ENCODE assay signal across 22 cellular contexts in genomic region chr17:48559609-48560451, GRCh38. TPM values are rescaled to one million over a fixed set of nuclear protein-coding genes. Genes with fewer than 3 reads are reported as not detected.
A peak's percentile ranks its signal among the peaks of the same experiment; 100 is the strongest.
DNase-seq lines count a peak whose midpoint lies in the region; ATAC-seq and TF ChIP-seq lines count a peak whose summit lies in the region.
"Had no signal": no experiment of that assay in that cellular context is flagged by ENCODE, and none has a peak within 500 bp of the region (broad histone marks: within the 10 kb centered on the region; RNA-seq: fewer than 3 reads in every experiment).

No MANE protein-coding gene starts in this region.

- H3K79me2 ChIP-seq in GM23338 (replicated peaks; ENCODE audit: insufficient read depth), result no peaks in the 10 kb centered on the region

- H3K4me1 Mint-ChIP-seq in GM23338 (peaks cover 25% of the 10 kb centered on the region), glutamatergic neuron (ENCODE audit: low read depth, unreplicated experiment) (peaks cover 5% of the 10 kb centered on the region)

- H2AFZ ChIP-seq in GM23338, result no peak overlapping the region

- peaks cover 65% of the 10 kb centered on the region for H4K20me1 ChIP-seq in GM23338 (replicated peaks; ENCODE audit: insufficient read depth)

- ATAC-seq in GM23338, result no peak
- ATAC-seq in left lung, result peak; percentile 31
- ATAC-seq in GM21619 (IDR thresholded peaks at IDR 0.05; ENCODE audit: unreplicated experiment), result no peak
- no peak for ATAC-seq in esophagus mucosa
- ATAC-seq: CD8-positive, alpha-beta T cell; K562; natural killer cell had no signal

- peaks cover 100% of the 10 kb centered on the region for H3K27me3 ChIP-seq in GM23338 (ENCODE audit: insufficient read depth)
- H3K27me3 ChIP-seq in ascending aorta, result no peaks in the 10 kb centered on the region
- H3K27me3 ChIP-seq in left lung, result peaks cover 19 to 90% of the 10 kb centered on the region in 2 donors
- no peaks in the 10 kb centered on the region for H3K27me3 ChIP-seq in stomach smooth muscle (ENCODE audit: control insufficient read depth in 1 of 2, insufficient read depth in 2 of 2, low read length in 2 of 2)

- H3K9me2 ChIP-seq in GM23338 (ENCODE audit: insufficient read depth), result no peaks in the 10 kb centered on the region

- CTCF ChIA-PET in HEK293T (lab: Yijun Ruan, JAX), result interaction anchor here (1.1 to 1.3 kb wide), 2 partner anchors 12 to 60 kb away, joined by 4 to 10 read pairs; no protein-coding TSS in a partner anchor

- H3K4me2 ChIP-seq in GM23338, result peak overlapping the region; percentile 67

- H3K9me3 ChIP-seq in ascending aorta, result no peaks in the 10 kb centered on the region
- H3K9me3 ChIP-seq in left lung, result no peaks in the 10 kb centered on the region
- no peaks in the 10 kb centered on the region for H3K9me3 ChIP-seq in stomach smooth muscle (ENCODE audit: control insufficient read depth in 2 of 2, low read length in 2 of 2)
- H3K9me3 ChIP-seq: prostate gland, tibial artery had no signal

- no peak overlapping the region for H3K27ac ChIP-seq in GM23338 (ENCODE audit: low read depth)
- peak overlapping the region; percentile 84 to 97 for H3K27ac ChIP-seq in ascending aorta
- peak overlapping the region; percentile 18 to 82 for H3K27ac ChIP-seq in left lung
- peak overlapping the region; percentile 96 for H3K27ac ChIP-seq in stomach smooth muscle (ENCODE audit: low read length)
- H3K27ac ChIP-seq: HL-60, prostate gland, tibial artery had no signal

- H3K9me3 Mint-ChIP-seq in GM23338 (no peaks in the 10 kb centered on the region; the same call in 2 of the 3 replicates), glutamatergic neuron (ENCODE audit: unreplicated experiment) (peaks cover 10% of the 10 kb centered on the region)
- H3K9me3 Mint-ChIP-seq: CD8-positive, alpha-beta T cell; natural killer cell had no signal

- peak overlapping the region; percentile 27 to 58 for H3K9ac ChIP-seq in stomach smooth muscle (ENCODE audit: low read length in 2 of 2)

- H3K4me3 Mint-ChIP-seq in GM23338, result no peak overlapping the region
- H3K4me3 Mint-ChIP-seq in glutamatergic neuron (ENCODE audit: unreplicated experiment), result no peak overlapping the region
- H3K4me3 Mint-ChIP-seq: CD8-positive, alpha-beta T cell; natural killer cell had no signal

- DNase-seq in GM23338 (ENCODE audit: low spot score) (no peak), ascending aorta (ENCODE audit: low spot score in 2 of 2) (no peak), left lung (peak in 1 of 2 donors; percentile 27), HEK293T (ENCODE audit: extremely low spot score) (no peak), glutamatergic neuron (no peak)
- DNase-seq: activated CD4-positive, alpha-beta T cell treated with anti-CD3 and anti-CD28 coated beads, Interleukin-2, amount 50 U/mL, for 1 hour; CD8-positive, alpha-beta T cell; DMS79 treated with DMSO at 0.1 percent for 48 hours; natural killer cell; NCI-H2029 treated with DMSO at 0.1 percent for 48 hours; NCI-H510A treated with DMSO at 0.1 percent for 48 hours; SHP77 treated with DMSO at 0.1 percent for 48 hours; T-helper 1 cell; tibial artery had no signal

- POLR2A ChIA-PET in HEK293T (lab: Yijun Ruan, JAX), result interaction anchor here (1.0 kb wide), 1 partner anchor 10 kb away, joined by 3 read pairs; no protein-coding TSS in a partner anchor

- no peaks in the 10 kb centered on the region for H3K36me3 Mint-ChIP-seq in GM23338 (ENCODE audit: low read depth)
- H3K36me3 Mint-ChIP-seq in glutamatergic neuron (ENCODE audit: unreplicated experiment), result no peaks in the 10 kb centered on the region
- H3K36me3 Mint-ChIP-seq: CD8-positive, alpha-beta T cell; natural killer cell had no signal

- H3K4me1 ChIP-seq in GM23338 (ENCODE audit: insufficient read depth), result peaks cover 46% of the 10 kb centered on the region
- peaks cover 15 to 70% of the 10 kb centered on the region in 2 donors for H3K4me1 ChIP-seq in ascending aorta
- no peaks in the 10 kb centered on the region for H3K4me1 ChIP-seq in left lung
- peaks cover 85% of the 10 kb centered on the region for H3K4me1 ChIP-seq in stomach smooth muscle (ENCODE audit: control insufficient read depth, insufficient read depth, low read length)
- H3K4me1 ChIP-seq: prostate gland had no signal

- H3K27me3 Mint-ChIP-seq in GM23338 (ENCODE audit: insufficient read depth, low read depth, poor library complexity), result peaks cover 90% of the 10 kb centered on the region
- H3K27me3 Mint-ChIP-seq in glutamatergic neuron (ENCODE audit: unreplicated experiment), result peaks cover 51% of the 10 kb centered on the region

- H3F3A ChIP-seq in GM23338 (replicated peaks; ENCODE audit: low read depth), result peaks cover 50% of the 10 kb centered on the region

- intact Hi-C loops in ascending aorta (cut with DNase I) (no loop called here), left lung (cut with DNase I) (no loop called here)

- H3K4me3 ChIP-seq in GM23338 (0 out of 2 replicates have a peak overlapping the region, but pooled peaks have one; percentile 30), ascending aorta (no peak overlapping the region), left lung (no peak overlapping the region), stomach smooth muscle (ENCODE audit: low read length in 2 of 2) (peak overlapping the region; percentile 13 to 75)
- H3K4me3 ChIP-seq: K562, prostate gland, tibial artery had no signal

- 0 out of 4 replicates have a peak, but pooled peaks of 1 of the 2 experiments have one; percentile 8 for TF ChIP-seq CTCF in GM23338 (conservative IDR thresholded peaks at IDR 0.05; ENCODE audit: low read depth in 2 of 2)
- TF ChIP-seq CTCF in ascending aorta (IDR thresholded peaks at IDR 0.05), result no peak
- TF ChIP-seq CTCF in left lung (IDR thresholded peaks at IDR 0.05), result no peak
- TF ChIP-seq CTCF in glutamatergic neuron (IDR thresholded peaks at IDR 0.05; ENCODE audit: partially characterized antibody, unreplicated experiment), result no peak

- no peaks in the 10 kb centered on the region for H3K36me3 ChIP-seq in GM23338 (ENCODE audit: insufficient read depth)
- no peaks in the 10 kb centered on the region for H3K36me3 ChIP-seq in ascending aorta
- no peaks in the 10 kb centered on the region for H3K36me3 ChIP-seq in left lung
- H3K36me3 ChIP-seq in stomach smooth muscle (ENCODE audit: control insufficient read depth in 2 of 2, insufficient read depth in 2 of 2, low read length in 2 of 2), result peaks cover 0 to 2% of the 10 kb centered on the region in 2 donors
- H3K36me3 ChIP-seq: prostate gland, tibial artery had no signal

- H3K27ac Mint-ChIP-seq in GM23338 (no peak overlapping the region), glutamatergic neuron (ENCODE audit: unreplicated experiment) (no peak overlapping the region)
- H3K27ac Mint-ChIP-seq: CD8-positive, alpha-beta T cell; natural killer cell had no signal

TF ChIP-seq in GM23338, 12 proteins besides CTCF, POLR2A, EP300 and RAD21 (continues in another document):
- TF ChIP-seq ZNF331 (CRISPR knock-in tag; IDR thresholded peaks at IDR 0.05; ENCODE audit: low read depth), result no peak
- TF ChIP-seq CREB1 (CRISPR knock-in tag; IDR thresholded peaks at IDR 0.05; ENCODE audit: low read depth), result no peak
- TF ChIP-seq EZH2 (IDR thresholded peaks at IDR 0.05; ENCODE audit: low read depth, unreplicated experiment), result peak; percentile 49
- no peak for TF ChIP-seq STAT1 (IDR thresholded peaks at IDR 0.05; ENCODE audit: unreplicated experiment)
- TF ChIP-seq EZH2phosphoT487 (IDR thresholded peaks at IDR 0.05; ENCODE audit: unreplicated experiment), result no peak
- no peak for TF ChIP-seq NANOG (IDR thresholded peaks at IDR 0.05; ENCODE audit: borderline replicate concordance)

TF ChIP-seq in HEK293T, 16 proteins besides CTCF, POLR2A, EP300 and RAD21 (continues in another document):
- TF ChIP-seq HDGF (IDR thresholded peaks at IDR 0.05; ENCODE audit: borderline replicate concordance), result no peak
- no peak for TF ChIP-seq ARNT (IDR thresholded peaks at IDR 0.05)
- TF ChIP-seq SP1 (IDR thresholded peaks at IDR 0.05), result no peak
- no peak for TF ChIP-seq PKNOX1 (IDR thresholded peaks at IDR 0.05)
- TF ChIP-seq ZNF384 (IDR thresholded peaks at IDR 0.05), result no peak
- no peak for TF ChIP-seq ELF4 (IDR thresholded peaks at IDR 0.05)
- no peak for TF ChIP-seq SUZ12 (IDR thresholded peaks at IDR 0.05)
- TF ChIP-seq CTBP1 (IDR thresholded peaks at IDR 0.05; ENCODE audit: borderline replicate concordance), result no peak
- no peak for TF ChIP-seq FOXA1 (IDR thresholded peaks at IDR 0.05)

RNA-seq across cellular contexts. Expression of gene HOXB2, which starts 14.9 kb away (rescaled TPM):
- total RNA-seq in GM23338 (2014; rRNA removed; shearing (Covaris generic)), result not detected in 2 replicates
- polyA plus RNA-seq in GM23338 (2016; fragmentation: Nextera tagmentation; extraction: Ambion mirVana), result 0.37 TPM in 1 of 2 replicates, not detected in the other
- total RNA-seq in ascending aorta (55.3 TPM), left lung (10 to 100 TPM in 1 of 2 donors, 1 to 10 TPM in 1; 9.7 to 11.8 TPM), glutamatergic neuron (ENCODE audit: unreplicated experiment) (12.7 TPM), esophagus mucosa (14.1 TPM)

RNA-seq across cellular contexts. Expression of gene HOXB4, which starts 18.3 kb away (rescaled TPM):
- total RNA-seq in GM23338 (2014; rRNA removed; shearing (Covaris generic)), result not detected in 2 replicates
- polyA plus RNA-seq in GM23338 (2016; fragmentation: Nextera tagmentation; extraction: Ambion mirVana), result not detected in 2 replicates
- total RNA-seq in ascending aorta (20.4 TPM), left lung (1 to 10 TPM; 4.5 to 4.8 TPM), glutamatergic neuron (ENCODE audit: unreplicated experiment) (not detected), esophagus mucosa (2.4 TPM)

RNA-seq across cellular contexts. Expression of gene HOXB1, which starts 29.0 kb away (rescaled TPM):
- total RNA-seq in GM23338 (2014; rRNA removed; shearing (Covaris generic)), result not detected in 2 replicates
- not detected in 2 replicates for polyA plus RNA-seq in GM23338 (2016; fragmentation: Nextera tagmentation; extraction: Ambion mirVana)
- total RNA-seq in ascending aorta, result not detected
- not detected for total RNA-seq in left lung
- not detected for total RNA-seq in glutamatergic neuron (ENCODE audit: unreplicated experiment)
- total RNA-seq in esophagus mucosa, result 0.24 TPM
- total RNA-seq: CD8-positive, alpha-beta T cell; glomerular endothelial cell; H4; K562; natural killer cell; prostate gland had no signal

RNA-seq across cellular contexts. Expression of gene HOXB3, which starts 30.2 kb away (rescaled TPM):
- 0.17 TPM in 1 of 2 replicates, not detected in the other for total RNA-seq in GM23338 (2014; rRNA removed; shearing (Covaris generic))
- polyA plus RNA-seq in GM23338 (2016; fragmentation: Nextera tagmentation; extraction: Ambion mirVana), result not detected in 2 replicates
- total RNA-seq in ascending aorta (19.3 TPM), left lung (10 to 100 TPM; 10.4 to 15.0 TPM), glutamatergic neuron (ENCODE audit: unreplicated experiment) (not detected), esophagus mucosa (6.0 TPM)

RNA-seq across cellular contexts. Expression of gene HOXB5, which starts 33.7 kb away (rescaled TPM):
- total RNA-seq in GM23338 (2014; rRNA removed; shearing (Covaris generic)), result not detected in 2 replicates
- not detected in 2 replicates for polyA plus RNA-seq in GM23338 (2016; fragmentation: Nextera tagmentation; extraction: Ambion mirVana)
- total RNA-seq in ascending aorta, result 0.53 TPM
- total RNA-seq in left lung, result 1 to 10 TPM; 3.3 to 4.2 TPM
- not detected for total RNA-seq in glutamatergic neuron (ENCODE audit: unreplicated experiment)
- 0.16 TPM for total RNA-seq in esophagus mucosa
- total RNA-seq: CD8-positive, alpha-beta T cell; natural killer cell had no signal

Comparison
In these comparisons a context has a peak if more than half of its experiments do, and no peak if none do; other contexts are left out.
1. H3K4me3 ChIP-seq: peak in GM23338 (single experiment) and stomach smooth muscle (2 of 2); none in ascending aorta (0 of 2) and left lung (0 of 2).
2. RNA of gene HOXB2, which starts 14.9 kb away (total RNA-seq): 55.3 TPM in ascending aorta (single experiment), 14.1 TPM in esophagus mucosa (single experiment), 12.7 TPM in glutamatergic neuron (single experiment) and 9.7 to 11.8 TPM in left lung; not detected in GM23338; every median in the first group is over 10 times any median in the second.